Comparison of ENCODE assay signal across 12 cellular contexts in the genomic region with DNA sequence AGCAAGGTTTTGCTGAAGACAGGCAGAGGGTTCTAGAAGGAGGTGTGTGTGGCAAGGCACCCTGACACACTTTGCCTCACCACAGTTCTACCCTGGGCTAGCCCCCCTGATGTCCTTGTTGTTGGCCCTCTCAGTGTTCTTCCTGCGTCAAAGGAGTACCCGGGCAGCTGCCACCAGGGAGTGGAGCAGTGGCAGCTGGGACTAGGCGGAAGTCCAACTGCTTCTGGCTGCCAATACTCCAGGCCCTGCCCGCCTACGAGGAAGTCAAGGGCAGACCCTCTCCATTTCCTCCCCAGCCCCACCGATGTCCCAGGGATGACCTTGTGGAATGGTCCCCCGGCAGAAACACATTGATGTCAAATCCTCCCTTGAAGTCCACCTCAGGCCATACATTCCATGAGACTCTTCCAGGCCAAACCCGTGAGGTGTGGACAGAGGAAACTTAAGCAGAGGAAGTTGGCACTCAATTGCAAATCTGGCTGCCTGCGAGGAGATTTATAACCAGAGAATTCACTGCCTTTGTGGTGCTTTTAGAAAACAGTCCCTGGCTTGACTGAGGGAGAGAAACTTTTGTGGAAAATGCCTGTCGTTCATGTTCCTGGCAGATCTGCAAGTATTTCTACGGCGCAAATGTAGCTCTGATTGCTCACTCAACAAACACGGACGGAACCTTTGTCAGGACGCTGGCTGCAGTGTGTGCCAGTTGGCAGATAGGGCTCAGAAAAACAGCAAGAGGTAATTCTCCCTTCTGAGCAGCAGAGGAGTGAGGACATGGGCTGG.
DNase-seq lines count a peak whose midpoint lies in the region; ATAC-seq and TF ChIP-seq lines count a peak whose summit lies in the region.
"Had no signal": no experiment of that assay in that cellular context is flagged by ENCODE, and none has a peak within 500 bp of the region (broad histone marks: within the 10 kb centered on the region; RNA-seq: fewer than 3 reads in every experiment).

No MANE protein-coding gene starts in this region.

- intact Hi-C loops in prostate gland (cut with DNase I), result no loop called here

- H3K36me3 ChIP-seq in prostate gland, result no peaks in the 10 kb centered on the region
- H3K36me3 ChIP-seq: BLaER1 had no signal

- no peaks in the 10 kb centered on the region for H3K4me1 ChIP-seq in prostate gland (replicated peaks)
- H3K4me1 ChIP-seq: BLaER1 had no signal

- H3K27ac ChIP-seq in caudate nucleus (ENCODE audit: low read depth, low read length) (peak overlapping the region; percentile 77), prostate gland (peak overlapping the region; percentile 74 to 77)
- H3K27ac ChIP-seq: BLaER1 had no signal

- TF ChIP-seq CTCF in AG10803 (conservative IDR thresholded peaks at IDR 0.05; ENCODE audit: low read length) (no peak), prostate gland (IDR thresholded peaks at IDR 0.05) (peak in 1 of 4 experiments; percentile 35)

- H3K27me3 ChIP-seq in prostate gland (replicated peaks; ENCODE audit: insufficient read depth), result no peaks in the 10 kb centered on the region
- H3K27me3 ChIP-seq: BLaER1 had no signal

- WGBS in prostate gland, result 23% methylated on average over 15 of the region's 15 CpGs

- no peak overlapping the region for H3K4me3 ChIP-seq in AG10803 (ENCODE audit: low read length)
- peak overlapping the region in 1 of 2 donors; percentile 2 for H3K4me3 ChIP-seq in prostate gland
- H3K4me3 ChIP-seq: BLaER1 had no signal

- no peak for TF ChIP-seq POLR2A in prostate gland (IDR thresholded peaks at IDR 0.05)

- peak; percentile 61 for DNase-seq in AG10803 (ENCODE audit: low read depth)
- DNase-seq in caudate nucleus (lab: John Stamatoyannopoulos, UW), result peak in 57 of 61 donors; percentile 2 to 86 (median 55)
- peak; percentile 39 to 55 for DNase-seq in hippocampal formation (lab: John Stamatoyannopoulos, UW)
- DNase-seq in prostate gland (ENCODE audit: low spot score), result peak; percentile 88
- no peak for DNase-seq in NCI-H1694 treated with DMSO at 0.1 percent for 48 hours (lab: John Stamatoyannopoulos, UW)
- DNase-seq in H4 (ENCODE audit: low spot score), result no peak
- DNase-seq: central memory CD4-positive, alpha-beta T cell; immature natural killer cell; NCI-H1048 had no signal

- ATAC-seq in HG02571 (IDR thresholded peaks at IDR 0.05; ENCODE audit: unreplicated experiment) (no peak), GM18909 (IDR thresholded peaks at IDR 0.05; ENCODE audit: poor library complexity, unreplicated experiment) (no peak)

- no peaks in the 10 kb centered on the region for H3K9me3 ChIP-seq in prostate gland
- H3K9me3 ChIP-seq: BLaER1 had no signal

Comparison
In these comparisons a context has a peak if more than half of its experiments do, and no peak if none do; other contexts are left out.
1. DNase-seq: peak in AG10803 (single experiment), caudate nucleus (57 of 61), hippocampal formation (2 of 2) and prostate gland (single experiment); none in NCI-H1694 treated with DMSO at 0.1 percent for 48 hours (single experiment) and H4 (single experiment).